1 cellular context compared by ENCODE assay signal in genomic region chr7:149261321-149261828, GRCh38.
TF ChIP-seq lines count a peak whose summit lies in the region.

No MANE protein-coding gene starts in this region.

TF ChIP-seq in HepG2, 621 proteins besides CTCF, POLR2A, EP300 and RAD21 (continued from another document):
- TF ChIP-seq MTF2 (CRISPR knock-in tag; IDR thresholded peaks at IDR 0.05; ENCODE audit: borderline replicate concordance) (0 out of 2 replicates have a peak, but pooled peaks have one; percentile 77), ELK4 (CRISPR knock-in tag; IDR thresholded peaks at IDR 0.05; ENCODE audit: borderline replicate concordance) (0 out of 2 replicates have a peak, but pooled peaks have one; percentile 42), FOXK1 (CRISPR knock-in tag; IDR thresholded peaks at IDR 0.05; ENCODE audit: borderline replicate concordance, low read depth) (no peak), ZNF256 (CRISPR knock-in tag; conservative IDR thresholded peaks at IDR 0.05) (0 out of 2 replicates have a peak, but pooled peaks have one; percentile 11), NKX3-1 (CRISPR knock-in tag; IDR thresholded peaks at IDR 0.05) (0 out of 2 replicates have a peak, but pooled peaks have one; percentile 0), HES4 (CRISPR knock-in tag; IDR thresholded peaks at IDR 0.05; ENCODE audit: borderline replicate concordance) (no peak), HDAC2 (CRISPR knock-in tag; IDR thresholded peaks at IDR 0.05) (peak; percentile 6; the same call in 1 of the 2 replicates), SIN3B (IDR thresholded peaks at IDR 0.05; ENCODE audit: low read length) (no peak), ETS1 (CRISPR knock-in tag; IDR thresholded peaks at IDR 0.05) (0 out of 2 replicates have a peak, but pooled peaks have one; percentile 14), TCF7L2 (IDR thresholded peaks at IDR 0.05; ENCODE audit: low read depth, low read length) (no peak), TBP (CRISPR knock-in tag; IDR thresholded peaks at IDR 0.05) (0 out of 2 replicates have a peak, but pooled peaks have one; percentile 32)
TF ChIP-seq in HepG2: peak in this region for 10.
